Comparison of ENCODE assay signal across 2 cellular contexts in the genomic region with DNA sequence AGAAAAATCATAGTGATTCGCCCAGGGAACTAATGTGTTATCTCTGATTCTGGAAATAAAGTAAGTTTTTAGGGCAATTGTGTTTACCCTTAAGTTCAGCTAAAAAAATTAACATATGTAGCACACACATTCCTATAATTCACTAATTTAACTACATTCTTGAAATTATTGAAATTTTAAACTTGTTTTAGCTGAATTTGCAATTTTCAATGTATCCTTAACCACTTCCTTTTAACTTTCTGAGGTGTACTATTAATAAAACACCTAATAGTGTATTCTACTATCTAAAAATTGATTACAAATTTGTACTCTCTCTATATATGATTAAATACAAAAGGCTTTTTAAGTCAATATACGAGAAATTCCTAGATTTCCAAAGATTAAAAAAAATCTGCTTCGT.
TF ChIP-seq lines count a peak whose summit lies in the region.

No MANE protein-coding gene starts in this region.

TF ChIP-seq in SK-N-SH, 30 proteins besides CTCF, POLR2A, EP300 and RAD21:
- no peak for TF ChIP-seq NRF1 (IDR thresholded peaks at IDR 0.05; ENCODE audit: low read depth, low read length)
- no peak for TF ChIP-seq JUND (IDR thresholded peaks at IDR 0.05)
- TF ChIP-seq, protein P1, sequence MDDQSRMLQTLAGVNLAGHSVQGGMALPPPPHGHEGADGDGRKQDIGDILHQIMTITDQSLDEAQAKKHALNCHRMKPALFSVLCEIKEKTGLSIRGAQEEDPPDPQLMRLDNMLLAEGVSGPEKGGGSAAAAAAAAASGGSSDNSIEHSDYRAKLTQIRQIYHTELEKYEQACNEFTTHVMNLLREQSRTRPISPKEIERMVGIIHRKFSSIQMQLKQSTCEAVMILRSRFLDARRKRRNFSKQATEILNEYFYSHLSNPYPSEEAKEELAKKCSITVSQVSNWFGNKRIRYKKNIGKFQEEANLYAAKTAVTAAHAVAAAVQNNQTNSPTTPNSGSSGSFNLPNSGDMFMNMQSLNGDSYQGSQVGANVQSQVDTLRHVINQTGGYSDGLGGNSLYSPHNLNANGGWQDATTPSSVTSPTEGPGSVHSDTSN (IDR thresholded peaks at IDR 0.05) = no peak
- no peak for TF ChIP-seq SMC3 (IDR thresholded peaks at IDR 0.05; ENCODE audit: low read depth, low read length)
- TF ChIP-seq ELF1 (IDR thresholded peaks at IDR 0.05) = no peak
- TF ChIP-seq, protein P2, sequence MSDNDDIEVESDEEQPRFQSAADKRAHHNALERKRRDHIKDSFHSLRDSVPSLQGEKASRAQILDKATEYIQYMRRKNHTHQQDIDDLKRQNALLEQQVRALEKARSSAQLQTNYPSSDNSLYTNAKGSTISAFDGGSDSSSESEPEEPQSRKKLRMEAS (IDR thresholded peaks at IDR 0.05; ENCODE audit: low read depth) = no peak
- TF ChIP-seq SIN3A (IDR thresholded peaks at IDR 0.05; ENCODE audit: borderline replicate concordance, low read depth, low read length) = no peak
- TF ChIP-seq GATA2 (CRISPR knock-in tag; IDR thresholded peaks at IDR 0.05) = no peak
- no peak for TF ChIP-seq EZH2phosphoT487 (IDR thresholded peaks at IDR 0.05; ENCODE audit: borderline replicate concordance, low read depth)
- TF ChIP-seq MEF2A (IDR thresholded peaks at IDR 0.05; ENCODE audit: borderline replicate concordance, low read depth) = no peak

TF ChIP-seq in SK-N-SH treated with all-trans-retinoic acid at 6 μM for 48 hours, 23 proteins besides CTCF, POLR2A, EP300 and RAD21:
- TF ChIP-seq ZNF565 (CRISPR knock-in tag; conservative IDR thresholded peaks at IDR 0.05; ENCODE audit: low read depth) (no peak), SNAI2 (CRISPR knock-in tag; IDR thresholded peaks at IDR 0.05) (no peak), ZNF70 (CRISPR knock-in tag; IDR thresholded peaks at IDR 0.05) (no peak), TCF4 (CRISPR knock-in tag; IDR thresholded peaks at IDR 0.05; ENCODE audit: borderline replicate concordance) (no peak), ZFP30 (CRISPR knock-in tag; IDR thresholded peaks at IDR 0.05) (no peak), PPARA (CRISPR knock-in tag; IDR thresholded peaks at IDR 0.05; ENCODE audit: borderline replicate concordance) (no peak), ISL1 (CRISPR knock-in tag; IDR thresholded peaks at IDR 0.05) (no peak), ARNTL (CRISPR knock-in tag; IDR thresholded peaks at IDR 0.05; ENCODE audit: borderline replicate concordance, low read depth) (no peak), GLIS3 (CRISPR knock-in tag; IDR thresholded peaks at IDR 0.05) (no peak), ZNF8 (CRISPR knock-in tag; IDR thresholded peaks at IDR 0.05) (no peak), ZFP3 (CRISPR knock-in tag; IDR thresholded peaks at IDR 0.05) (no peak), ESRRG (CRISPR knock-in tag; IDR thresholded peaks at IDR 0.05) (no peak), ZC3H10 (CRISPR knock-in tag; IDR thresholded peaks at IDR 0.05) (no peak)
- TF ChIP-seq, protein P3, sequence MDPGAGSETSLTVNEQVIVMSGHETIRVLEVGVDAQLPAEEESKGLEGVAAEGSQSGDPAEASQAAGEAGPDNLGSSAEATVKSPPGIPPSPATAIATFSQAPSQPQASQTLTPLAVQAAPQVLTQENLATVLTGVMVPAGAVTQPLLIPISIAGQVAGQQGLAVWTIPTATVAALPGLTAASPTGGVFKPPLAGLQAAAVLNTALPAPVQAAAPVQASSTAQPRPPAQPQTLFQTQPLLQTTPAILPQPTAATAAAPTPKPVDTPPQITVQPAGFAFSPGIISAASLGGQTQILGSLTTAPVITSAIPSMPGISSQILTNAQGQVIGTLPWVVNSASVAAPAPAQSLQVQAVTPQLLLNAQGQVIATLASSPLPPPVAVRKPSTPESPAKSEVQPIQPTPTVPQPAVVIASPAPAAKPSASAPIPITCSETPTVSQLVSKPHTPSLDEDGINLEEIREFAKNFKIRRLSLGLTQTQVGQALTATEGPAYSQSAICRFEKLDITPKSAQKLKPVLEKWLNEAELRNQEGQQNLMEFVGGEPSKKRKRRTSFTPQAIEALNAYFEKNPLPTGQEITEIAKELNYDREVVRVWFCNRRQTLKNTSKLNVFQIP (CRISPR knock-in tag; IDR thresholded peaks at IDR 0.05; ENCODE audit: borderline replicate concordance, low read depth) = no peak
- TF ChIP-seq, protein P4, sequence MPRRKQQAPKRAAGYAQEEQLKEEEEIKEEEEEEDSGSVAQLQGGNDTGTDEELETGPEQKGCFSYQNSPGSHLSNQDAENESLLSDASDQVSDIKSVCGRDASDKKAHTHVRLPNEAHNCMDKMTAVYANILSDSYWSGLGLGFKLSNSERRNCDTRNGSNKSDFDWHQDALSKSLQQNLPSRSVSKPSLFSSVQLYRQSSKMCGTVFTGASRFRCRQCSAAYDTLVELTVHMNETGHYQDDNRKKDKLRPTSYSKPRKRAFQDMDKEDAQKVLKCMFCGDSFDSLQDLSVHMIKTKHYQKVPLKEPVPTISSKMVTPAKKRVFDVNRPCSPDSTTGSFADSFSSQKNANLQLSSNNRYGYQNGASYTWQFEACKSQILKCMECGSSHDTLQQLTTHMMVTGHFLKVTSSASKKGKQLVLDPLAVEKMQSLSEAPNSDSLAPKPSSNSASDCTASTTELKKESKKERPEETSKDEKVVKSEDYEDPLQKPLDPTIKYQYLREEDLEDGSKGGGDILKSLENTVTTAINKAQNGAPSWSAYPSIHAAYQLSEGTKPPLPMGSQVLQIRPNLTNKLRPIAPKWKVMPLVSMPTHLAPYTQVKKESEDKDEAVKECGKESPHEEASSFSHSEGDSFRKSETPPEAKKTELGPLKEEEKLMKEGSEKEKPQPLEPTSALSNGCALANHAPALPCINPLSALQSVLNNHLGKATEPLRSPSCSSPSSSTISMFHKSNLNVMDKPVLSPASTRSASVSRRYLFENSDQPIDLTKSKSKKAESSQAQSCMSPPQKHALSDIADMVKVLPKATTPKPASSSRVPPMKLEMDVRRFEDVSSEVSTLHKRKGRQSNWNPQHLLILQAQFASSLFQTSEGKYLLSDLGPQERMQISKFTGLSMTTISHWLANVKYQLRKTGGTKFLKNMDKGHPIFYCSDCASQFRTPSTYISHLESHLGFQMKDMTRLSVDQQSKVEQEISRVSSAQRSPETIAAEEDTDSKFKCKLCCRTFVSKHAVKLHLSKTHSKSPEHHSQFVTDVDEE (CRISPR knock-in tag; IDR thresholded peaks at IDR 0.05) = no peak
- TF ChIP-seq, protein P5, sequence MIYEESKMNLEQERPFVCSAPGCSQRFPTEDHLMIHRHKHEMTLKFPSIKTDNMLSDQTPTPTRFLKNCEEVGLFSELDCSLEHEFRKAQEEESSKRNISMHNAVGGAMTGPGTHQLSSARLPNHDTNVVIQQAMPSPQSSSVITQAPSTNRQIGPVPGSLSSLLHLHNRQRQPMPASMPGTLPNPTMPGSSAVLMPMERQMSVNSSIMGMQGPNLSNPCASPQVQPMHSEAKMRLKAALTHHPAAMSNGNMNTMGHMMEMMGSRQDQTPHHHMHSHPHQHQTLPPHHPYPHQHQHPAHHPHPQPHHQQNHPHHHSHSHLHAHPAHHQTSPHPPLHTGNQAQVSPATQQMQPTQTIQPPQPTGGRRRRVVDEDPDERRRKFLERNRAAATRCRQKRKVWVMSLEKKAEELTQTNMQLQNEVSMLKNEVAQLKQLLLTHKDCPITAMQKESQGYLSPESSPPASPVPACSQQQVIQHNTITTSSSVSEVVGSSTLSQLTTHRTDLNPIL (CRISPR knock-in tag; IDR thresholded peaks at IDR 0.05; ENCODE audit: low read depth) = no peak
- TF ChIP-seq, protein P6, sequence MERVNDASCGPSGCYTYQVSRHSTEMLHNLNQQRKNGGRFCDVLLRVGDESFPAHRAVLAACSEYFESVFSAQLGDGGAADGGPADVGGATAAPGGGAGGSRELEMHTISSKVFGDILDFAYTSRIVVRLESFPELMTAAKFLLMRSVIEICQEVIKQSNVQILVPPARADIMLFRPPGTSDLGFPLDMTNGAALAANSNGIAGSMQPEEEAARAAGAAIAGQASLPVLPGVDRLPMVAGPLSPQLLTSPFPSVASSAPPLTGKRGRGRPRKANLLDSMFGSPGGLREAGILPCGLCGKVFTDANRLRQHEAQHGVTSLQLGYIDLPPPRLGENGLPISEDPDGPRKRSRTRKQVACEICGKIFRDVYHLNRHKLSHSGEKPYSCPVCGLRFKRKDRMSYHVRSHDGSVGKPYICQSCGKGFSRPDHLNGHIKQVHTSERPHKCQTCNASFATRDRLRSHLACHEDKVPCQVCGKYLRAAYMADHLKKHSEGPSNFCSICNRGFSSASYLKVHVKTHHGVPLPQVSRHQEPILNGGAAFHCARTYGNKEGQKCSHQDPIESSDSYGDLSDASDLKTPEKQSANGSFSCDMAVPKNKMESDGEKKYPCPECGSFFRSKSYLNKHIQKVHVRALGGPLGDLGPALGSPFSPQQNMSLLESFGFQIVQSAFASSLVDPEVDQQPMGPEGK (CRISPR knock-in tag; IDR thresholded peaks at IDR 0.05; ENCODE audit: borderline replicate concordance) = no peak
TF ChIP-seq in SK-N-SH treated with all-trans-retinoic acid at 6 μM for 48 hours: peak in this region for 0.
